10 cellular contexts compared by ENCODE assay signal in the genomic region with DNA sequence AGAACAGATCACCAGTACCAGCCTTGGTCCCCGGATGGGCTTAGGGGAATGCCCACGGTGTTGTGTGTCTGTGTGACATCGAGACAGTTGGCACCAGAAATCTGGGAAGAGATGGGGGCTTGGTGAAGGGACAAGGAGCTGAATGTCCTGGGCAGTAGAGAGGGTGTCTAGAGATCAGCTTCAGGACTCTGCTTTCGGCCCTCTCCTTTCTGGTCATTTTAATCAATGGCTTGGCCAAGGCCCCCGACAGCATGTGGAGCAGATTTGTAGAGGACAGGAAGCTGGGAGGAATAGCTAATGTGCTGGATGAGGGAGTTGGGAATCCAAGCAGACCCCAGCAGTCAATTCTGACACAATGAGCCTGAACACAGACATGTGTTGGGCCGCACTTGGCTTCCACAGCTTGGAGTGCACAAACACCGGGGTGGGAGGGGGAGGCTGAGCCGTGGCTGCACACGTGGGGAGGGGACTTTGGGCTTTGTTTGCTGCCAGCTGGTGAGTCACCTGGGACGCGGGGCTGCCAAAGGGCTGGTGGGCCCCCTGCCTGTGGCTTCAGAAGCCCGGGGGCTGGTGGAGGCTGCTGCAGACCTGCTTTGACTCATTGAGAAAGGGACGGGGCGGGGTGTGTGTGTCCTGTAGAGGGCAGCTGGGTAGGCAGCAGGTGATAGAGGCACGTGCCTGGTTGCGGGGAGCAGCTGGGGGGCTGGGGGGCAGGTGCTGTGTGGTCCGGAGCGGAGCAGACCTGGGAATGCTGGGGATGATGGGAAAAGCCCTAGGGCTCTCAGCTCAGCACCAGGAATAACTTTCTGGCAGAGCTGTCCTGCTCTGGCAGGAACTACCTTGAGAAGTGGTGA. TPM values are rescaled to one million over a fixed set of nuclear protein-coding genes. Genes with fewer than 3 reads are reported as not detected.
DNase-seq lines count a peak whose midpoint lies in the region; ATAC-seq and TF ChIP-seq lines count a peak whose summit lies in the region.
"Had no signal": no experiment of that assay in that cellular context is flagged by ENCODE, and none has a peak within 500 bp of the region (broad histone marks: within the 10 kb centered on the region; RNA-seq: fewer than 3 reads in every experiment).

No MANE protein-coding gene starts in this region.

- no peak for TF ChIP-seq EP300 in ovary (IDR thresholded peaks at IDR 0.05)

- H3K9me3 ChIP-seq in ovary, result no peaks in the 10 kb centered on the region
- H3K9me3 ChIP-seq: Peyer's patch had no signal

- DNase-seq in DMS79 (lab: John Stamatoyannopoulos, UW), result peak; percentile 18
- DNase-seq in NCI-H146 treated with DMSO at 0.1 percent for 48 hours (lab: John Stamatoyannopoulos, UW; ENCODE audit: unreplicated experiment), result peak; percentile 63
- no peak for DNase-seq in central memory CD8-positive, alpha-beta T cell (ENCODE audit: low spot score in 2 of 2)
- DNase-seq in ovary, result peak; percentile 82 to 90 (median 83)
- no peak for DNase-seq in activated effector memory CD4-positive, alpha-beta T cell treated with anti-CD3 and anti-CD28 coated beads, Interleukin-2, amount 50 U/mL, for 16 hours
- no peak for DNase-seq in T-helper 1 cell

- peak overlapping the region; percentile 32 for H3K27ac Mint-ChIP-seq in central memory CD8-positive, alpha-beta T cell (ENCODE audit: low read depth)
- H3K27ac Mint-ChIP-seq in activated T-helper 17 cell treated with anti-CD3 and anti-CD28 coated beads, Interleukin-2, amount 50 U/mL, for 72 hours, result no peak overlapping the region

- H3K36me3 ChIP-seq in ovary, result no peaks in the 10 kb centered on the region
- H3K36me3 ChIP-seq: Peyer's patch had no signal

- no peak overlapping the region for H3K4me3 Mint-ChIP-seq in central memory CD8-positive, alpha-beta T cell
- H3K4me3 Mint-ChIP-seq in activated T-helper 17 cell treated with anti-CD3 and anti-CD28 coated beads, Interleukin-2, amount 50 U/mL, for 72 hours, result no peak overlapping the region

- 27 to 37% (median 33%) methylated on average over 17 to 18 of the region's 18 CpGs for WGBS in ovary, 3 donors

- no peak for TF ChIP-seq POLR2A in ovary (IDR thresholded peaks at IDR 0.05)

- peaks cover 11% of the 10 kb centered on the region for H3K27me3 Mint-ChIP-seq in central memory CD8-positive, alpha-beta T cell
- H3K27me3 Mint-ChIP-seq in activated T-helper 17 cell treated with anti-CD3 and anti-CD28 coated beads, Interleukin-2, amount 50 U/mL, for 72 hours, result peaks cover 10% of the 10 kb centered on the region

- no peaks in the 10 kb centered on the region for H3K27me3 ChIP-seq in ovary
- H3K27me3 ChIP-seq: Peyer's patch had no signal

- peaks cover 21% of the 10 kb centered on the region for H3K4me1 Mint-ChIP-seq in central memory CD8-positive, alpha-beta T cell
- no peaks in the 10 kb centered on the region for H3K4me1 Mint-ChIP-seq in activated T-helper 17 cell treated with anti-CD3 and anti-CD28 coated beads, Interleukin-2, amount 50 U/mL, for 72 hours

- H3K9me3 Mint-ChIP-seq in central memory CD8-positive, alpha-beta T cell, result no peaks in the 10 kb centered on the region
- H3K9me3 Mint-ChIP-seq in activated T-helper 17 cell treated with anti-CD3 and anti-CD28 coated beads, Interleukin-2, amount 50 U/mL, for 72 hours, result no peaks in the 10 kb centered on the region
- H3K9me3 Mint-ChIP-seq: activated naive CD4-positive, alpha-beta T cell treated with anti-CD3 and anti-CD28 coated beads, Interleukin-2, amount 50 U/mL, for 72 hours had no signal

- ATAC-seq in central memory CD8-positive, alpha-beta T cell (replicated peaks; ENCODE audit: extremely low read depth, poor library complexity, severe bottlenecking), result no peak
- ATAC-seq in GM21367 (IDR thresholded peaks at IDR 0.05; ENCODE audit: unreplicated experiment), result no peak
- ATAC-seq in activated T-helper 17 cell treated with anti-CD3 and anti-CD28 coated beads, Interleukin-2, amount 50 U/mL, for 72 hours (replicated peaks), result no peak

- H3K27ac ChIP-seq in ovary, result peak overlapping the region; percentile 18 to 83
- H3K27ac ChIP-seq: Peyer's patch had no signal

- H3K36me3 Mint-ChIP-seq in central memory CD8-positive, alpha-beta T cell (ENCODE audit: insufficient read depth), result peaks cover 3% of the 10 kb centered on the region
- H3K36me3 Mint-ChIP-seq in activated T-helper 17 cell treated with anti-CD3 and anti-CD28 coated beads, Interleukin-2, amount 50 U/mL, for 72 hours (ENCODE audit: low read depth), result no peaks in the 10 kb centered on the region
- H3K36me3 Mint-ChIP-seq: activated naive CD4-positive, alpha-beta T cell treated with anti-CD3 and anti-CD28 coated beads, Interleukin-2, amount 50 U/mL, for 72 hours had no signal

- TF ChIP-seq CTCF in ovary (IDR thresholded peaks at IDR 0.05), result no peak

- H3K4me3 ChIP-seq in ovary, result no peak overlapping the region
- H3K4me3 ChIP-seq: Peyer's patch had no signal

- intact Hi-C loops in ovary (cut with DNase I), result no loop called here

- peaks cover 35% of the 10 kb centered on the region for H3K4me1 ChIP-seq in ovary (ENCODE audit: insufficient read depth)

RNA-seq across cellular contexts. Expression of a gene that starts 20.9 kb away (rescaled TPM):
- total RNA-seq in ovary, result under 1 TPM in 1 of 7 donors, not detected in 6; 0.25 TPM
- under 1 TPM in 1 of 2 donors, not detected in 1; 0.28 TPM for polyA plus RNA-seq in ovary
- not detected for total RNA-seq in activated T-helper 17 cell treated with anti-CD3 and anti-CD28 coated beads, Interleukin-2, amount 50 U/mL, for 72 hours
- total RNA-seq: activated naive CD4-positive, alpha-beta T cell treated with anti-CD3 and anti-CD28 coated beads, Interleukin-2, amount 50 U/mL, for 72 hours had no signal

RNA-seq across cellular contexts. Expression of a gene that starts 59.5 kb away (rescaled TPM):
- total RNA-seq in ovary, result 100 to 1,000 TPM; 106 to 254 (median 154) TPM
- 100 to 1,000 TPM in 1 of 2 donors, 10 to 100 TPM in 1; 72.8 to 203 TPM for polyA plus RNA-seq in ovary
- not detected for total RNA-seq in activated T-helper 17 cell treated with anti-CD3 and anti-CD28 coated beads, Interleukin-2, amount 50 U/mL, for 72 hours
- total RNA-seq: activated naive CD4-positive, alpha-beta T cell treated with anti-CD3 and anti-CD28 coated beads, Interleukin-2, amount 50 U/mL, for 72 hours had no signal

Comparison
In these comparisons a context has a peak if more than half of its experiments do, and no peak if none do; other contexts are left out.
1. DNase-seq: peak in DMS79 (single experiment), NCI-H146 treated with DMSO at 0.1 percent for 48 hours (single experiment) and ovary (5 of 5); none in central memory CD8-positive, alpha-beta T cell (0 of 2), activated effector memory CD4-positive, alpha-beta T cell treated with anti-CD3 and anti-CD28 coated beads, Interleukin-2, amount 50 U/mL, for 16 hours (single experiment) and T-helper 1 cell (0 of 5).
2. RNA of a gene that starts 59.5 kb away (total RNA-seq): 106 to 254 TPM in ovary; not detected in activated T-helper 17 cell treated with anti-CD3 and anti-CD28 coated beads, Interleukin-2, amount 50 U/mL, for 72 hours; every median in the first group is over 100 times any median in the second.